Comparison of ENCODE assay signal across 1 cellular context in the genomic region with DNA sequence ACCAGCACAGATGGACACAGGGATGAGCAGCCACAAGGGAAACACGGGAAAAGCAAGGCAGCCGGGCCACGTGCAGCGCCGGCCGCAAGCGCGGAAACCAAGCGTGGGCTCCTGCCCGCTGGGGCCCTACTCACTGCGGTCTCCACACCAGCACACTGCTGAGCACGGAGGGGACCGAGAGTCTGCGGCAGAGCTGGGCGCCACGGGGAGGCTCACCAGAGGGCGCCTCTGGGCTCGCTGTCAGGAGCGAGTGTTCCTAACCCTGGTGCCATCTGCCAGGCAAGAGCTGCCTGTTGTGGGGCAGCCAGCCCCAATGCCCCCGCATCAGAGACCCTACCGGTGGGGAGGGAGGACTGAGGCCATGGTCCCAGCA.
A peak's percentile ranks its signal among the peaks of the same experiment; 100 is the strongest.
TF ChIP-seq lines count a peak whose summit lies in the region.

No MANE protein-coding gene starts in this region.

TF ChIP-seq in H1, 55 proteins besides CTCF, POLR2A, EP300 and RAD21:
- peak; percentile 57 for TF ChIP-seq GABPA (IDR thresholded peaks at IDR 0.05; ENCODE audit: borderline replicate concordance, insufficient read depth, low read length)
- no peak for TF ChIP-seq KDM1A (IDR thresholded peaks at IDR 0.05; ENCODE audit: borderline replicate concordance, low read length)
TF ChIP-seq in H1: peak in this region for 1.
